In genomic region chr13:113882266-113882627, GRCh38 we compare ENCODE assay signal across 15 cellular contexts. TPM values are rescaled to one million over a fixed set of nuclear protein-coding genes. Genes with fewer than 3 reads are reported as not detected.
DNase-seq lines count a peak whose midpoint lies in the region; ATAC-seq and TF ChIP-seq lines count a peak whose summit lies in the region.
"Had no signal": no experiment of that assay in that cellular context is flagged by ENCODE, and none has a peak within 500 bp of the region (broad histone marks: within the 10 kb centered on the region; RNA-seq: fewer than 3 reads in every experiment).

No MANE protein-coding gene starts in this region.

- no peak overlapping the region for H3K9ac ChIP-seq in colonic mucosa (ENCODE audit: low read depth in 2 of 2, low read length in 2 of 2)

- H3K4me3 Mint-ChIP-seq in MCF 10A (ENCODE audit: unreplicated experiment), result no peak overlapping the region
- H3K4me3 Mint-ChIP-seq: activated B cell treated with CpG ODN at 0.5 μM for 24 hours; activated T-cell treated with anti-CD3 and anti-CD28 coated beads, Interleukin-2, amount 50 U/mL, for 4 hours; IgD-negative memory B cell; mesothelial cell of epicardium had no signal

- H3K4me3 ChIP-seq in breast epithelium (no peak overlapping the region), prostate gland (no peak overlapping the region), colonic mucosa (no peak overlapping the region)
- H3K4me3 ChIP-seq: A549 had no signal

- no peak for TF ChIP-seq POLR2A in breast epithelium (IDR thresholded peaks at IDR 0.05)
- TF ChIP-seq POLR2A in prostate gland (IDR thresholded peaks at IDR 0.05), result no peak

- TF ChIP-seq CTCF in breast epithelium (IDR thresholded peaks at IDR 0.05) (no peak), MCF 10A (IDR thresholded peaks at IDR 0.05; ENCODE audit: unreplicated experiment) (no peak), prostate gland (IDR thresholded peaks at IDR 0.05) (no peak), colonic mucosa (IDR thresholded peaks at IDR 0.05) (no peak)

- peak overlapping the region; percentile 82 to 85 for H3K27ac ChIP-seq in breast epithelium
- H3K27ac ChIP-seq in prostate gland, result peak overlapping the region; percentile 68 to 74
- no peak overlapping the region for H3K27ac ChIP-seq in colonic mucosa
- H3K27ac ChIP-seq: A549 had no signal

- peaks cover 4 to 7% of the 10 kb centered on the region in 2 donors for H3K4me1 ChIP-seq in breast epithelium
- peaks cover 8% of the 10 kb centered on the region for H3K4me1 ChIP-seq in prostate gland (replicated peaks)
- H3K4me1 ChIP-seq in colonic mucosa, result no peaks in the 10 kb centered on the region
- H3K4me1 ChIP-seq: A549 had no signal

- H3K27me3 ChIP-seq in breast epithelium, result no peaks in the 10 kb centered on the region
- no peaks in the 10 kb centered on the region for H3K27me3 ChIP-seq in prostate gland (replicated peaks; ENCODE audit: insufficient read depth)
- H3K27me3 ChIP-seq in colonic mucosa, result no peaks in the 10 kb centered on the region

- H3K4me1 Mint-ChIP-seq in MCF 10A (ENCODE audit: insufficient read depth, unreplicated experiment), result no peaks in the 10 kb centered on the region
- H3K4me1 Mint-ChIP-seq: activated B cell treated with CpG ODN at 0.5 μM for 24 hours had no signal

- H3K9me3 ChIP-seq in breast epithelium (no peaks in the 10 kb centered on the region), prostate gland (no peaks in the 10 kb centered on the region), colonic mucosa (no peaks in the 10 kb centered on the region)
- H3K9me3 ChIP-seq: A549 had no signal

- no peaks in the 10 kb centered on the region for H3K27me3 Mint-ChIP-seq in MCF 10A (ENCODE audit: insufficient read depth, unreplicated experiment)

- POLR2A ChIA-PET in MCF 10A (lab: Yijun Ruan, JAX), result no interaction called here

- DNase-seq in breast epithelium (ENCODE audit: low spot score in 2 of 2) (no peak), MCF 10A (ENCODE audit: unreplicated experiment) (no peak), left ventricle myocardium superior (peak; percentile 82), prostate gland (ENCODE audit: low spot score) (no peak), NCI-H2196 treated with DMSO at 0.1 percent for 48 hours (lab: John Stamatoyannopoulos, UW; ENCODE audit: unreplicated experiment) (no peak), NCI-H524 (lab: John Stamatoyannopoulos, UW) (no peak), NCI-H2081 (lab: John Stamatoyannopoulos, UW) (no peak), colonic mucosa (no peak)
- DNase-seq: activated B cell treated with CpG ODN at 0.5 μM for 24 hours; activated T-cell treated with anti-CD3 and anti-CD28 coated beads, Interleukin-2, amount 50 U/mL, for 4 hours; NCI-H146; substantia nigra had no signal

- peak; percentile 83 for ATAC-seq in left ventricle myocardium superior
- ATAC-seq: A549 had no signal

- CTCF ChIA-PET in MCF 10A (lab: Yijun Ruan, JAX), result no interaction called here

- no peaks in the 10 kb centered on the region for H3K36me3 Mint-ChIP-seq in MCF 10A (ENCODE audit: insufficient read depth, unreplicated experiment)
- H3K36me3 Mint-ChIP-seq: IgD-negative memory B cell, mesothelial cell of epicardium had no signal

- intact Hi-C loops in breast epithelium (cut with DNase I; ENCODE audit: low total_unique reads) (no loop called here), MCF 10A (cut with micrococcal nuclease) (no loop called here), left ventricle myocardium superior (cut with micrococcal nuclease) (no loop called here), prostate gland (cut with DNase I) (no loop called here), colonic mucosa (cut with DNase I) (no loop called here)

- no peaks in the 10 kb centered on the region for H3K36me3 ChIP-seq in breast epithelium
- no peaks in the 10 kb centered on the region for H3K36me3 ChIP-seq in prostate gland
- no peaks in the 10 kb centered on the region for H3K36me3 ChIP-seq in colonic mucosa

- H3K27ac Mint-ChIP-seq in MCF 10A (ENCODE audit: low read depth, unreplicated experiment), result no peak overlapping the region
- H3K27ac Mint-ChIP-seq: activated B cell treated with CpG ODN at 0.5 μM for 24 hours, IgD-negative memory B cell, mesothelial cell of epicardium had no signal

- BruUV-seq in MCF 10A (replicated peaks; lab: Mats Ljungman, UMichigan), result no TSS peak

- no peaks in the 10 kb centered on the region for H3K9me3 Mint-ChIP-seq in MCF 10A (ENCODE audit: unreplicated experiment)
- H3K9me3 Mint-ChIP-seq: activated B cell treated with CpG ODN at 0.5 μM for 24 hours; activated T-cell treated with anti-CD3 and anti-CD28 coated beads, Interleukin-2, amount 50 U/mL, for 4 hours; IgD-negative memory B cell; mesothelial cell of epicardium had no signal

- 39% methylated on average over 8 of the region's 8 CpGs for WGBS in prostate gland

RNA-seq across cellular contexts. Expression of gene GAS6, which starts 18.4 kb away (rescaled TPM):
- 100 to 1,000 TPM in 2 of 3 donors, 10 to 100 TPM in 1; 85.9 to 146 (median 103) TPM for total RNA-seq in breast epithelium
- total RNA-seq in MCF 10A (2022), result 58.9 and 92.3 TPM in 2 replicates
- 210 TPM for total RNA-seq in left ventricle myocardium superior
- 100 to 1,000 TPM; 116 to 432 TPM for total RNA-seq in prostate gland
- total RNA-seq in colonic mucosa, result 100 to 1,000 TPM; 118 to 121 TPM
